Comparison of ENCODE assay signal across 10 cellular contexts in genomic region chr17:67531291-67531690, GRCh38.
DNase-seq lines count a peak whose midpoint lies in the region; ATAC-seq, FAIRE-seq and TF ChIP-seq lines count a peak whose summit lies in the region.
"Had no signal": no experiment of that assay in that cellular context is flagged by ENCODE, and none has a peak within 500 bp of the region (broad histone marks: within the 10 kb centered on the region; RNA-seq: fewer than 3 reads in every experiment).

No MANE protein-coding gene starts in this region.

- peak; percentile 83 for FAIRE-seq in GM12892 (lab: Jason Lieb, UNC)

- H3K4me1 Mint-ChIP-seq in CD14-positive monocyte, result no peaks in the 10 kb centered on the region

- peaks cover 0 to 15% (median 4%) of the 10 kb centered on the region in 4 donors for H3K4me1 ChIP-seq in tibial nerve
- peaks cover 0 to 6% (median 0%) of the 10 kb centered on the region in 4 donors for H3K4me1 ChIP-seq in right lobe of liver

- H3K4me3 ChIP-seq in tibial nerve, result no peak overlapping the region
- H3K4me3 ChIP-seq in right lobe of liver, result no peak overlapping the region

- peaks cover 20 to 38% of the 10 kb centered on the region in 2 donors for H3K36me3 Mint-ChIP-seq in CD14-positive monocyte

- peaks cover 0 to 17% (median 0%) of the 10 kb centered on the region in 3 donors for H3K36me3 ChIP-seq in tibial nerve
- no peaks in the 10 kb centered on the region for H3K36me3 ChIP-seq in right lobe of liver

- TF ChIP-seq POLR2A in GM12892 (IDR thresholded peaks at IDR 0.05; ENCODE audit: low read depth, low read length), result no peak
- TF ChIP-seq POLR2A in tibial nerve (IDR thresholded peaks at IDR 0.05), result no peak
- no peak for TF ChIP-seq POLR2A in right lobe of liver (IDR thresholded peaks at IDR 0.05)

- no peak overlapping the region for H3K27ac ChIP-seq in tibial nerve
- no peak overlapping the region for H3K27ac ChIP-seq in right lobe of liver

- H3K27me3 ChIP-seq in tibial nerve (no peaks in the 10 kb centered on the region), right lobe of liver (no peaks in the 10 kb centered on the region)
- H3K27me3 ChIP-seq: stomach had no signal

- ATAC-seq in GM21825 (IDR thresholded peaks at IDR 0.05; ENCODE audit: unreplicated experiment) (peak; percentile 68), left lobe of liver (no peak), right lobe of liver (no peak), GM18517 (IDR thresholded peaks at IDR 0.05; ENCODE audit: unreplicated experiment) (no peak)
- ATAC-seq: PC-3 had no signal

- peaks cover 0 to 3% (median 0%) of the 10 kb centered on the region in 4 donors for H3K9me3 ChIP-seq in tibial nerve
- H3K9me3 ChIP-seq in right lobe of liver, result no peaks in the 10 kb centered on the region
- H3K9me3 ChIP-seq: stomach had no signal

- peaks cover 0 to 3% (median 0%) of the 10 kb centered on the region in 3 donors for H3K27me3 Mint-ChIP-seq in CD14-positive monocyte (ENCODE audit: low read depth in 3 of 3)

- 70 to 76% methylated on average over 12 of the region's 12 CpGs for WGBS in tibial nerve, 2 donors
- WGBS in right lobe of liver (ENCODE audit: insufficient coverage, low coverage, low lambda C conversion rate, missing lambda C conversion rate), result 72% methylated on average over 5 of the region's 12 CpGs

- no peak overlapping the region for H3K4me3 Mint-ChIP-seq in CD14-positive monocyte

- TF ChIP-seq CTCF in CD14-positive monocyte (IDR thresholded peaks at IDR 0.05) (no peak), tibial nerve (IDR thresholded peaks at IDR 0.05) (no peak), right lobe of liver (IDR thresholded peaks at IDR 0.05) (no peak)

- no peak overlapping the region for H3K27ac Mint-ChIP-seq in CD14-positive monocyte

- intact Hi-C loops in CD14-positive monocyte (cut with micrococcal nuclease), result no loop called here
- intact Hi-C loops in right lobe of liver (cut with DNase I), result no loop called here

- no peak for TF ChIP-seq EP300 in tibial nerve (IDR thresholded peaks at IDR 0.05)

- DNase-seq in GM12892 (ENCODE audit: insufficient read length) (peak; percentile 59), NCI-H446 (lab: John Stamatoyannopoulos, UW) (peak; percentile 36 to 78), left lobe of liver (ENCODE audit: low spot score) (peak; percentile 29), CD14-positive monocyte (ENCODE audit: low spot score) (no peak), tibial nerve (ENCODE audit: low spot score in 2 of 2) (no peak), right lobe of liver (no peak)
- DNase-seq: PC-3, stomach had no signal

- no peaks in the 10 kb centered on the region for H3K9me3 Mint-ChIP-seq in CD14-positive monocyte

Comparison
In these comparisons a context has a peak if more than half of its experiments do, and no peak if none do; other contexts are left out.
1. DNase-seq: peak in GM12892 (single experiment), NCI-H446 (2 of 2) and left lobe of liver (single experiment); none in CD14-positive monocyte (single experiment), tibial nerve (0 of 2) and right lobe of liver (0 of 3).